Comparison of ENCODE assay signal across 9 cellular contexts in genomic region chr10:31745612-31746376, GRCh38.
DNase-seq lines count a peak whose midpoint lies in the region; ATAC-seq, FAIRE-seq and TF ChIP-seq lines count a peak whose summit lies in the region.
"Had no signal": no experiment of that assay in that cellular context is flagged by ENCODE, and none has a peak within 500 bp of the region (broad histone marks: within the 10 kb centered on the region; RNA-seq: fewer than 3 reads in every experiment).

No MANE protein-coding gene starts in this region.

- no peak for TF ChIP-seq CTCF in endothelial cell of umbilical vein (IDR thresholded peaks at IDR 0.05; ENCODE audit: extremely low read depth in 1 of 2, insufficient read depth in 1 of 2, low read depth in 1 of 2, low read length in 2 of 2)

- peak; percentile 97 for FAIRE-seq in endothelial cell of umbilical vein (lab: Jason Lieb, UNC)

- H3K4me3 Mint-ChIP-seq in T-cell: no peak overlapping the region

- no peaks in the 10 kb centered on the region for H3K9me3 ChIP-seq in endothelial cell of umbilical vein (replicated peaks; ENCODE audit: control insufficient read depth, insufficient read depth, low read length)
- H3K9me3 ChIP-seq: BE2C had no signal

- H3K27ac ChIP-seq in endothelial cell of umbilical vein (ENCODE audit: insufficient read depth, low read depth, low read length): peak overlapping the region; percentile 59

- intact Hi-C loops in endothelial cell of umbilical vein (cut with micrococcal nuclease): loop anchor here (2.0 kb wide), 1 partner anchor 45 kb away; no protein-coding TSS in a partner anchor

- no peaks in the 10 kb centered on the region for H3K27me3 ChIP-seq in endothelial cell of umbilical vein (ENCODE audit: control insufficient read depth in 2 of 2, insufficient read depth in 2 of 2, low read length in 2 of 2)
- H3K27me3 ChIP-seq: BE2C had no signal

- BruUV-seq in endothelial cell of umbilical vein (replicated peaks; lab: Mats Ljungman, UMichigan): no TSS peak

- no peaks in the 10 kb centered on the region for H4K20me1 ChIP-seq in endothelial cell of umbilical vein (replicated peaks; ENCODE audit: control insufficient read depth, extremely low read depth, insufficient read depth, low read length)

- no peaks in the 10 kb centered on the region for H3K36me3 Mint-ChIP-seq in T-cell

- CTCF ChIA-PET in T-cell (lab: Charles Lee) (interaction anchor here in 1 of 2 donors (0.6 kb wide), 1 partner anchor 41 kb away, joined by 4 read pairs; no protein-coding TSS in a partner anchor), endothelial cell of umbilical vein (lab: Charles Lee) (interaction anchor here (1.1 to 1.3 kb wide), 3 partner anchors 23 to 962 kb away, joined by 3 to 8 read pairs (median 3); no protein-coding TSS in a partner anchor)

- peaks cover 27% of the 10 kb centered on the region for H3K4me1 ChIP-seq in endothelial cell of umbilical vein (ENCODE audit: control insufficient read depth, extremely low read depth, insufficient read depth, low read length)

- H2AFZ ChIP-seq in endothelial cell of umbilical vein (ENCODE audit: low read depth, low read length): no peak overlapping the region

- peak overlapping the region; percentile 45 to 91 for H3K27ac Mint-ChIP-seq in T-cell

- POLR2A ChIA-PET in T-cell (lab: Charles Lee): no interaction called here
- POLR2A ChIA-PET in endothelial cell of umbilical vein (lab: Charles Lee): interaction anchor here (0.5 to 1.1 kb wide), 2 partner anchors 16 to 211 kb away, joined by 3 to 4 read pairs; no protein-coding TSS in a partner anchor

- dilution Hi-C loops in endothelial cell of umbilical vein (cut with MboI; ENCODE audit: extremely low pct_ligation_motif_present, low sequenced_read_pairs): no loop called here

- peak overlapping the region; percentile 23 for H3K4me2 ChIP-seq in endothelial cell of umbilical vein (ENCODE audit: insufficient read depth, low read length)

- H3K4me3 ChIP-seq in endothelial cell of umbilical vein (replicated peaks in 1 of 3; ENCODE audit: insufficient read depth in 1 of 3, low read depth in 1 of 3, low read length in 3 of 3): no peak overlapping the region

- ATAC-seq in T-cell (replicated peaks in 1 of 4) (peak; percentile 60 to 98 (median 94)), HG03571 (IDR thresholded peaks at IDR 0.05; ENCODE audit: unreplicated experiment) (no peak), HG03457 (IDR thresholded peaks at IDR 0.05; ENCODE audit: unreplicated experiment) (no peak)

- H3K27me3 Mint-ChIP-seq in T-cell: no peaks in the 10 kb centered on the region

- no peak for TF ChIP-seq POLR2A in endothelial cell of umbilical vein (IDR thresholded peaks at IDR 0.05; ENCODE audit: low read depth, low read length)

- no peak overlapping the region for H3K9ac ChIP-seq in endothelial cell of umbilical vein (replicated peaks; ENCODE audit: extremely low read depth, insufficient read depth, low read length)

- no peaks in the 10 kb centered on the region for H3K9me1 ChIP-seq in endothelial cell of umbilical vein (replicated peaks; ENCODE audit: control insufficient read depth, extremely low read depth, insufficient read depth, low read length)

- no peaks in the 10 kb centered on the region for H3K36me3 ChIP-seq in endothelial cell of umbilical vein (ENCODE audit: control insufficient read depth in 2 of 2, extremely low read depth in 1 of 2, insufficient read depth in 2 of 2, low read length in 2 of 2)
- H3K36me3 ChIP-seq: BE2C had no signal

- DNase-seq in NK-92 treated with Interleukin-12 subunit alpha and Interleukin-12 subunit beta, amount 100 ng/mL, for 24 hours (lab: John Stamatoyannopoulos, UW): peak; percentile 12
- DNase-seq in NK-92 (lab: John Stamatoyannopoulos, UW; ENCODE audit: unreplicated experiment): no peak
- peak in 1 of 34 experiments; percentile 23 for DNase-seq in T-cell
- DNase-seq in endothelial cell of umbilical vein (ENCODE audit: low read depth, low spot score): peak; percentile 86
- peak; percentile 19 to 46 (median 25) for DNase-seq in stimulated activated CD4-positive, alpha-beta T cell treated with anti-CD3 and anti-CD28 coated beads, TNF-alpha, amount 100 ng/mL, for 24 hours (ENCODE audit: low read depth in 3 of 3)
- no peak for DNase-seq in hippocampal formation (lab: John Stamatoyannopoulos, UW)
- DNase-seq: BE2C had no signal

- H3K4me1 Mint-ChIP-seq in T-cell: peaks cover 0 to 12% (median 12%) of the 10 kb centered on the region in 3 donors

- H3K9me3 Mint-ChIP-seq in T-cell: no peaks in the 10 kb centered on the region

- no peaks in the 10 kb centered on the region for H3K79me2 ChIP-seq in endothelial cell of umbilical vein (ENCODE audit: control insufficient read depth, insufficient read depth, low read length)

TF ChIP-seq in endothelial cell of umbilical vein, 7 proteins besides CTCF, POLR2A, EP300 and RAD21:
- TF ChIP-seq MAX (IDR thresholded peaks at IDR 0.05; ENCODE audit: insufficient read depth, insufficient read length) (no peak), EZH2 (IDR thresholded peaks at IDR 0.05; ENCODE audit: borderline replicate concordance, low read depth, low read length, severe bottlenecking) (no peak), FOS (IDR thresholded peaks at IDR 0.05; ENCODE audit: borderline replicate concordance, insufficient read depth, low read length) (peak; percentile 98), POLR2AphosphoS5 (IDR thresholded peaks at IDR 0.05; ENCODE audit: insufficient read depth, low read depth, low read length) (peak; percentile 63), GATA2 (IDR thresholded peaks at IDR 0.05; ENCODE audit: insufficient read depth, insufficient read length, low read depth, low read length) (peak; percentile 26), JUN (IDR thresholded peaks at IDR 0.05; ENCODE audit: borderline replicate concordance, insufficient read depth, insufficient read length, low read depth) (peak; percentile 91), MYC (IDR thresholded peaks at IDR 0.05; ENCODE audit: low read depth, low read length) (no peak)

Comparison
In these comparisons a context has a peak if more than half of its experiments do, and no peak if none do; other contexts are left out.
1. DNase-seq: peak in NK-92 treated with Interleukin-12 subunit alpha and Interleukin-12 subunit beta, amount 100 ng/mL, for 24 hours (single experiment), endothelial cell of umbilical vein (single experiment) and stimulated activated CD4-positive, alpha-beta T cell treated with anti-CD3 and anti-CD28 coated beads, TNF-alpha, amount 100 ng/mL, for 24 hours (3 of 3); none in NK-92 (single experiment) and hippocampal formation (0 of 2).
2. ATAC-seq: peak in T-cell (4 of 4); none in HG03571 (single experiment) and HG03457 (single experiment).